14 cellular contexts compared by ENCODE assay signal in the genomic region with DNA sequence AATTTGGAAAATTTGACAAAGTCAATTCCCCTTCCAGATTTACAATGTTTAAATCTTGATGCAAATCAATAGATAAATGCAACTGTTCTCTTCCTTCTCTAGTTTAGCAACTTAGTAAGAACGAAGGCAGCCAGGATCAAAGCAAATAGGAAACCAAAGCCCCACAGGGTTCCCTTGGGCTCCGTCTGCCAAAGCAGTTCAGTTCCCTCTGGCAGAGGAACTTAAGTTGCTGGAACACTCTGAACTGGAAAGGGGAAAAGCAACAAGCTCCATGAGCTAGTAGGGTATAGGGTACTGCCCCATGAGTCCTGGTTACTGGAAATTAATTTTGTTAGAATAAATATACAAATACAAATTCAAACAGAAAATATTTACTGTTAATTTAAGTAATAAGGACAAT.
"Had no signal": no experiment of that assay in that cellular context is flagged by ENCODE, and none has a peak within 500 bp of the region (broad histone marks: within the 10 kb centered on the region; RNA-seq: fewer than 3 reads in every experiment).

No MANE protein-coding gene starts in this region.

- H3K9ac ChIP-seq: parathyroid adenoma had no signal

- H3K27me3 ChIP-seq: neutrophil had no signal

- H3K4me3 ChIP-seq: mucosa of descending colon had no signal

- H3K27ac ChIP-seq: epithelial cell of prostate, neutrophil, parathyroid adenoma had no signal

- DNase-seq: activated CD4-positive, alpha-beta T cell treated with anti-CD3 and anti-CD28 coated beads, Interleukin-2, amount 50 U/mL, for 1 hour; activated CD8-positive, alpha-beta memory T cell treated with anti-CD3 and anti-CD28 coated beads for 24 hours; activated naive CD4-positive, alpha-beta T cell; activated naive CD8-positive, alpha-beta T cell treated with anti-CD3 and anti-CD28 coated beads, Interleukin-2, amount 10 ng/mL, durations not matched to agents 7 days and 5 days; dermis blood vessel endothelial cell; effector memory CD8-positive, alpha-beta T cell; foreskin melanocyte; left cardiac atrium; mucosa of descending colon; naive thymus-derived CD4-positive, alpha-beta T cell; retina had no signal

- H3K9me3 ChIP-seq: mucosa of descending colon, neutrophil had no signal
